In the genomic region with DNA sequence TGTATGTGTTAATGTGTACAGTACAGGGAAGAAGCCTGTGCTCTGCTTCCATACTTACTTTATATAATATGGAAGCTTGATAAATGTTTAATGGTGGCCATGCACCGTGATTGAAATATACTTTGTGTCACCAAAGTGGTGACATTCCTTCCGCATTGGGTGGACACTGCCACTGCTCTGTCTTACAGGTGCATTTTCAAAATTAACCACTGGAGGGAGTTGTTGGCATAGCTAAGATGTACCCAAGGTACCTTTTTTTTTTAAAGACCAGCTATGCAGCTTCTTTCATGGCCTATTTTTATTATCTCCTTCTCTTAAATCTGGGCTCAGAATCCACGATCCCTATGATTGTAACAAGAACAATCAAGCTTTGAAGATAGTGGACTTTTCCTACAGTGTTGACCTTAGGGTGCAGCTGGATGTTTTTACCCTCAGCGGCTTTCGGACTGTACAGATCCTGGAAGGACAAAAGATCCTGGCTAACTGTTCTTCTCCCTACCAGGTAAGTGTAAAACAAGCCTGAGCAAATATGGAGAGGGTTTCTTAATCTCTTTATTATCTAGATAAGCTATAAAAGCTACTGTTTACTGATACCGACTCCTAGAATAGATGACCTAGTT, we compare ENCODE assay signal across 9 cellular contexts. TPM values are rescaled to one million over a fixed set of nuclear protein-coding genes. Genes with fewer than 3 reads are reported as not detected.
DNase-seq lines count a peak whose midpoint lies in the region; ATAC-seq and TF ChIP-seq lines count a peak whose summit lies in the region.
"Had no signal": no experiment of that assay in that cellular context is flagged by ENCODE, and none has a peak within 500 bp of the region (broad histone marks: within the 10 kb centered on the region; RNA-seq: fewer than 3 reads in every experiment).

No MANE protein-coding gene starts in this region.

- WGBS in ovary, 3 donors, result 55 to 63% (median 58%) methylated on average over 6 of the region's 6 CpGs

- no peaks in the 10 kb centered on the region for H3K4me1 Mint-ChIP-seq in activated T-helper 17 cell treated with anti-CD3 and anti-CD28 coated beads, Interleukin-2, amount 50 U/mL, for 72 hours

- peak; percentile 48 for DNase-seq in DMS153 treated with DMSO at 0.1 percent for 48 hours (lab: John Stamatoyannopoulos, UW; ENCODE audit: unreplicated experiment)
- no peak for DNase-seq in DMS153 (lab: John Stamatoyannopoulos, UW)
- peak; percentile 56 for DNase-seq in NCI-H526 treated with DMSO at 0.1 percent for 48 hours (lab: John Stamatoyannopoulos, UW)
- DNase-seq in globus pallidus (ENCODE audit: low spot score), result peak; percentile 74
- DNase-seq in ovary, result peak in 1 of 5 donors; percentile 35

- H3K36me3 ChIP-seq in ovary, result no peaks in the 10 kb centered on the region

- H3K27ac Mint-ChIP-seq in activated T-helper 17 cell treated with anti-CD3 and anti-CD28 coated beads, Interleukin-2, amount 50 U/mL, for 72 hours, result no peak overlapping the region

- no peak overlapping the region for H3K27ac ChIP-seq in ovary
- H3K27ac ChIP-seq: BLaER1 had no signal

- H3K9me3 Mint-ChIP-seq in activated T-helper 17 cell treated with anti-CD3 and anti-CD28 coated beads, Interleukin-2, amount 50 U/mL, for 72 hours, result no peaks in the 10 kb centered on the region

- ATAC-seq in HG02798 (IDR thresholded peaks at IDR 0.05; ENCODE audit: poor library complexity, unreplicated experiment) (peak; percentile 70), HG02588 (IDR thresholded peaks at IDR 0.05; ENCODE audit: unreplicated experiment) (no peak)
- ATAC-seq in activated T-helper 17 cell treated with anti-CD3 and anti-CD28 coated beads, Interleukin-2, amount 50 U/mL, for 72 hours (replicated peaks), result peak; percentile 86

- H3K4me3 Mint-ChIP-seq in activated T-helper 17 cell treated with anti-CD3 and anti-CD28 coated beads, Interleukin-2, amount 50 U/mL, for 72 hours, result no peak overlapping the region

- no peaks in the 10 kb centered on the region for H3K4me1 ChIP-seq in ovary (ENCODE audit: insufficient read depth)
- H3K4me1 ChIP-seq: BLaER1 had no signal

- TF ChIP-seq POLR2A in ovary (IDR thresholded peaks at IDR 0.05), result no peak

- no peaks in the 10 kb centered on the region for H3K27me3 Mint-ChIP-seq in activated T-helper 17 cell treated with anti-CD3 and anti-CD28 coated beads, Interleukin-2, amount 50 U/mL, for 72 hours

- H3K27me3 ChIP-seq in ovary, result no peaks in the 10 kb centered on the region
- H3K27me3 ChIP-seq: BLaER1 had no signal

- peaks cover 45% of the 10 kb centered on the region for H3K36me3 Mint-ChIP-seq in activated T-helper 17 cell treated with anti-CD3 and anti-CD28 coated beads, Interleukin-2, amount 50 U/mL, for 72 hours (ENCODE audit: low read depth)

- H3K4me3 ChIP-seq in ovary, result no peak overlapping the region
- H3K4me3 ChIP-seq: BLaER1 had no signal

- intact Hi-C loops in ovary (cut with DNase I), result loop anchor here in 3 of 4 donors (2.0 to 10.0 kb wide), 5 partner anchors 55 to 208 kb away; no protein-coding TSS in a partner anchor

- TF ChIP-seq EP300 in ovary (IDR thresholded peaks at IDR 0.05), result no peak

- no peaks in the 10 kb centered on the region for H3K9me3 ChIP-seq in ovary
- H3K9me3 ChIP-seq: BLaER1 had no signal

- peak; percentile 60 to 80 (median 67) for TF ChIP-seq CTCF in ovary (IDR thresholded peaks at IDR 0.05)

RNA-seq across cellular contexts. Expression of a gene that starts 21.6 kb away (rescaled TPM):
- total RNA-seq in activated T-helper 17 cell treated with anti-CD3 and anti-CD28 coated beads, Interleukin-2, amount 50 U/mL, for 72 hours, result 1 to 10 TPM in 1 of 2 donors, under 1 TPM in 1; 0.42 to 1.4 TPM
- total RNA-seq in ovary, result 1 to 10 TPM in 6 of 7 donors, under 1 TPM in 1; 0.36 to 6.7 (median 1.6) TPM
- under 1 TPM; 0.47 to 0.52 TPM for polyA plus RNA-seq in ovary

RNA-seq across cellular contexts. Expression of a gene that starts 56.4 kb away (rescaled TPM):
- 10 to 100 TPM; 85.7 to 99.5 TPM for total RNA-seq in activated T-helper 17 cell treated with anti-CD3 and anti-CD28 coated beads, Interleukin-2, amount 50 U/mL, for 72 hours
- 1 to 10 TPM in 3 of 7 donors, under 1 TPM in 3, not detected in 1; 0.43 to 2.4 (median 1.1) TPM for total RNA-seq in ovary
- polyA plus RNA-seq in ovary, result 1 to 10 TPM; 1.0 to 1.4 TPM

Comparison
In these comparisons a context has a peak if more than half of its experiments do, and no peak if none do; other contexts are left out.
1. RNA of a gene that starts 56.4 kb away (total RNA-seq): 85.7 to 99.5 TPM in activated T-helper 17 cell treated with anti-CD3 and anti-CD28 coated beads, Interleukin-2, amount 50 U/mL, for 72 hours; 0.43 to 2.4 TPM in ovary; every median in the first group is over 10 times any median in the second.